In genomic region chr11:87870081-87870480, GRCh38 we compare ENCODE assay signal across 27 cellular contexts.
"Had no signal": no experiment of that assay in that cellular context is flagged by ENCODE, and none has a peak within 500 bp of the region (broad histone marks: within the 10 kb centered on the region; RNA-seq: fewer than 3 reads in every experiment).

No MANE protein-coding gene starts in this region.

- H3K9me3 ChIP-seq: lower lobe of right lung, mucosa of descending colon, right lobe of liver, uterus had no signal

- H3K27me3 Mint-ChIP-seq: activated B cell treated with CpG ODN at 0.5 μM for 24 hours; activated naive CD8-positive, alpha-beta T cell treated with anti-CD3 and anti-CD28 coated beads, Interleukin-2, amount 10 ng/mL, durations not matched to agents 7 days and 5 days; brain; stimulated activated naive B cell treated with anti-CD40 and anti-IgM and Interleukin-4, amounts not matched to agents 10 μg/mL and 1 μg/mL and 100 μg/mL, for 72 hours had no signal

- FAIRE-seq: kidney had no signal

- H3K4me1 ChIP-seq: lower lobe of right lung, right lobe of liver, uterus had no signal

- H3K4me3 Mint-ChIP-seq: activated B cell treated with CpG ODN at 0.5 μM for 24 hours; activated naive CD4-positive, alpha-beta T cell treated with anti-CD3 and anti-CD28 coated beads for 36 hours; activated naive CD8-positive, alpha-beta T cell treated with anti-CD3 and anti-CD28 coated beads, Interleukin-2, amount 10 ng/mL, durations not matched to agents 7 days and 5 days; activated T-cell treated with anti-CD3 and anti-CD28 coated beads, Interleukin-2, amount 50 U/mL, for 72 hours; brain; nephron progenitor cell; stimulated activated naive B cell treated with anti-CD40 and anti-IgM and Interleukin-4, amounts not matched to agents 10 μg/mL and 1 μg/mL and 100 μg/mL, for 72 hours; T-helper 1 cell treated with Interleukin-12 subunit alpha and Interleukin-12 subunit beta and Interleukin-4 antibody, amounts not matched to agents 30 μg/mL and 1 μg/mL, for 36 hours had no signal

- H3K4me1 Mint-ChIP-seq: activated B cell treated with CpG ODN at 0.5 μM for 24 hours; activated naive CD8-positive, alpha-beta T cell treated with anti-CD3 and anti-CD28 coated beads, Interleukin-2, amount 10 ng/mL, durations not matched to agents 7 days and 5 days; brain; nephron progenitor cell; stimulated activated naive B cell treated with anti-CD40 and anti-IgM and Interleukin-4, amounts not matched to agents 10 μg/mL and 1 μg/mL and 100 μg/mL, for 72 hours had no signal

- H3K27ac Mint-ChIP-seq: activated B cell treated with CpG ODN at 0.5 μM for 24 hours; activated naive CD4-positive, alpha-beta T cell treated with anti-CD3 and anti-CD28 coated beads for 36 hours; activated naive CD8-positive, alpha-beta T cell treated with anti-CD3 and anti-CD28 coated beads, Interleukin-2, amount 10 ng/mL, durations not matched to agents 7 days and 5 days; activated T-cell treated with anti-CD3 and anti-CD28 coated beads, Interleukin-2, amount 50 U/mL, for 72 hours; brain; nephron progenitor cell; stimulated activated naive B cell treated with anti-CD40 and anti-IgM and Interleukin-4, amounts not matched to agents 10 μg/mL and 1 μg/mL and 100 μg/mL, for 72 hours; T-helper 1 cell treated with Interleukin-12 subunit alpha and Interleukin-12 subunit beta and Interleukin-4 antibody, amounts not matched to agents 30 μg/mL and 1 μg/mL, for 36 hours had no signal

- H3K27ac ChIP-seq: lower lobe of right lung, right lobe of liver, uterus had no signal

- H3K27me3 ChIP-seq: right lobe of liver, uterus had no signal

- DNase-seq: activated B cell treated with CpG ODN at 0.5 μM for 24 hours; activated CD4-positive, alpha-beta T cell treated with anti-CD3 and anti-CD28 coated beads for 4 hours; activated CD4-positive, alpha-beta T cell treated with anti-CD3 and anti-CD28 coated beads, Interleukin-2, amount 50 U/mL, for 48 hours; activated effector memory CD4-positive, alpha-beta T cell treated with Interleukin-2 at 50 U/mL for 16 hours; activated naive CD4-positive, alpha-beta T cell treated with anti-CD3 and anti-CD28 coated beads for 36 hours; activated naive CD8-positive, alpha-beta T cell treated with anti-CD3 and anti-CD28 coated beads, Interleukin-2, amount 10 ng/mL, durations not matched to agents 7 days and 5 days; activated T-cell treated with anti-CD3 and anti-CD28 coated beads, Interleukin-2, amount 50 U/mL, for 72 hours; amygdala; central memory CD4-positive, alpha-beta T cell; dermis blood vessel endothelial cell; effector CD8-positive, alpha-beta T cell; kidney; lower lobe of right lung; mesendoderm; mucosa of descending colon; nephron progenitor cell; posterior cingulate gyrus; right lobe of liver; stimulated activated CD4-positive, alpha-beta T cell treated with anti-CD3 and anti-CD28 coated beads, Interleukin-2, amount 100 ng/mL, for 48 hours; stimulated activated CD8-positive, alpha-beta memory T cell treated with anti-CD3 and anti-CD28 coated beads, Interleukin-4, amount 100 ng/mL, for 48 hours; stimulated activated naive B cell treated with anti-CD40 and anti-IgM and Interleukin-4, amounts not matched to agents 10 μg/mL and 1 μg/mL and 100 μg/mL, for 72 hours; T1000; trophoblast cell; uterus had no signal

- H3K36me3 Mint-ChIP-seq: activated naive CD8-positive, alpha-beta T cell treated with anti-CD3 and anti-CD28 coated beads, Interleukin-2, amount 10 ng/mL, durations not matched to agents 7 days and 5 days; brain; stimulated activated naive B cell treated with anti-CD40 and anti-IgM and Interleukin-4, amounts not matched to agents 10 μg/mL and 1 μg/mL and 100 μg/mL, for 72 hours had no signal

- H3K4me3 ChIP-seq: lower lobe of right lung, mucosa of descending colon, right lobe of liver, uterus had no signal

- ATAC-seq: activated T-cell treated with anti-CD3 and anti-CD28 coated beads, Interleukin-2, amount 50 U/mL, for 72 hours; esophagus mucosa; lower lobe of right lung; mucosa of descending colon; right lobe of liver; stimulated activated naive B cell treated with anti-CD40 and anti-IgM and Interleukin-4, amounts not matched to agents 10 μg/mL and 1 μg/mL and 100 μg/mL, for 72 hours had no signal

- H3K9me3 Mint-ChIP-seq: activated B cell treated with CpG ODN at 0.5 μM for 24 hours; activated naive CD4-positive, alpha-beta T cell treated with anti-CD3 and anti-CD28 coated beads for 36 hours; activated naive CD8-positive, alpha-beta T cell treated with anti-CD3 and anti-CD28 coated beads, Interleukin-2, amount 10 ng/mL, durations not matched to agents 7 days and 5 days; brain; nephron progenitor cell; stimulated activated naive B cell treated with anti-CD40 and anti-IgM and Interleukin-4, amounts not matched to agents 10 μg/mL and 1 μg/mL and 100 μg/mL, for 72 hours; T-helper 1 cell treated with Interleukin-12 subunit alpha and Interleukin-12 subunit beta and Interleukin-4 antibody, amounts not matched to agents 30 μg/mL and 1 μg/mL, for 36 hours had no signal

- H3K36me3 ChIP-seq: lower lobe of right lung, right lobe of liver, uterus had no signal
